Comparison of ENCODE assay signal across 12 cellular contexts in genomic region chr6:114007451-114007953, GRCh38. TPM values are rescaled to one million over a fixed set of nuclear protein-coding genes. Genes with fewer than 3 reads are reported as not detected.
A peak's percentile ranks its signal among the peaks of the same experiment; 100 is the strongest.
DNase-seq lines count a peak whose midpoint lies in the region; ATAC-seq and TF ChIP-seq lines count a peak whose summit lies in the region.
"Had no signal": no experiment of that assay in that cellular context is flagged by ENCODE, and none has a peak within 500 bp of the region (broad histone marks: within the 10 kb centered on the region; RNA-seq: fewer than 3 reads in every experiment).

No MANE protein-coding gene starts in this region.

- WGBS in IMR-90 (ENCODE audit: extremely low coverage in 2 of 2, insufficient read length in 1 of 2), 2 experiments = no CpG with 5 or more reads among the region's 2 CpGs
- WGBS in esophagus squamous epithelium, 2 donors = 67 to 69% methylated on average over 1 to 2 of the region's 2 CpGs

- H3K56ac ChIP-seq in IMR-90 (ENCODE audit: extremely low read depth, insufficient read depth, low read length) = no peak overlapping the region

- H3K4ac ChIP-seq in IMR-90 (ENCODE audit: low read depth, low read length) = peak overlapping the region; percentile 71; the same call in 1 of the 2 replicates

- peak; percentile 84 for ATAC-seq in GM19043 (IDR thresholded peaks at IDR 0.05; ENCODE audit: low read depth, unreplicated experiment)
- no peak for ATAC-seq in IMR-90 (ENCODE audit: low read depth)

- no peak overlapping the region for H3K23ac ChIP-seq in IMR-90 (ENCODE audit: low read depth, low read length)

- H2BK5ac ChIP-seq in IMR-90 (ENCODE audit: low read depth, low read length, poor library complexity, severe bottlenecking) = no peak overlapping the region

- intact Hi-C loops in IMR-90 (cut with micrococcal nuclease) = no loop called here
- intact Hi-C loops in esophagus squamous epithelium (cut with DNase I) = no loop called here

- TF ChIP-seq RAD21 in IMR-90 (IDR thresholded peaks at IDR 0.05; ENCODE audit: low read length) = no peak

- H3K9me3 Mint-ChIP-seq in activated naive CD4-positive, alpha-beta T cell treated with anti-CD3 and anti-CD28 coated beads, Interleukin-2, amount 10 ng/mL, durations not matched to agents 7 days and 5 days = peaks cover 3% of the 10 kb centered on the region

- H3K4me1 ChIP-seq in BLaER1 (peaks cover 13% of the 10 kb centered on the region), IMR-90 (ENCODE audit: control insufficient read depth, insufficient read depth, low read length) (peaks cover 3% of the 10 kb centered on the region; the same call in 1 of the 2 replicates), esophagus squamous epithelium (no peaks in the 10 kb centered on the region)

- H3K18ac ChIP-seq in IMR-90 (ENCODE audit: low read depth, low read length) = peak overlapping the region; percentile 64; the same call in 1 of the 2 replicates

- H3K9me3 ChIP-seq in BLaER1 (no peaks in the 10 kb centered on the region), IMR-90 (ENCODE audit: control insufficient read depth, insufficient read depth, low read length) (no peaks in the 10 kb centered on the region), esophagus squamous epithelium (no peaks in the 10 kb centered on the region)
- H3K9me3 ChIP-seq: MG63 had no signal

- no TSS peak for BruUV-seq in IMR-90 (replicated peaks; lab: Mats Ljungman, UMichigan)

- no peak overlapping the region; the same call in 1 of the 2 replicates for H3K14ac ChIP-seq in IMR-90 (replicated peaks; ENCODE audit: low read depth, low read length)

- peak overlapping the region; percentile 23 for H3K4me2 ChIP-seq in BLaER1
- H3K4me2 ChIP-seq in IMR-90 (ENCODE audit: low read depth, low read length) = no peak overlapping the region

- 0 out of 4 replicates have a peak, but pooled peaks cover 0 to 3% of the 10 kb centered on the region in 2 experiments for H3K79me1 ChIP-seq in IMR-90 (ENCODE audit: low read depth in 1 of 2, low read length in 2 of 2)

- no peak overlapping the region for H2BK15ac ChIP-seq in IMR-90 (ENCODE audit: low read depth, low read length)

- H4K8ac ChIP-seq in IMR-90 (ENCODE audit: low read depth in 2 of 2, low read length in 2 of 2) = no peak overlapping the region

- TF ChIP-seq CTCF in IMR-90 (conservative IDR thresholded peaks at IDR 0.05; ENCODE audit: low read depth, low read length) = no peak
- no peak for TF ChIP-seq CTCF in esophagus squamous epithelium (IDR thresholded peaks at IDR 0.05)

- H3K9ac ChIP-seq in BLaER1 (no peak overlapping the region), IMR-90 (ENCODE audit: low read depth, low read length) (no peak overlapping the region)

- no peak overlapping the region for H3K4me3 ChIP-seq in BLaER1
- H3K4me3 ChIP-seq in IMR-90 (ENCODE audit: insufficient read depth, low read depth, low read length) = no peak overlapping the region
- no peak overlapping the region for H3K4me3 ChIP-seq in esophagus squamous epithelium

- H3K27ac ChIP-seq in BLaER1 = no peak overlapping the region
- H3K27ac ChIP-seq in IMR-90 (ENCODE audit: insufficient read depth, low read length) = no peak overlapping the region
- no peak overlapping the region for H3K27ac ChIP-seq in esophagus squamous epithelium
- H3K27ac ChIP-seq: C4-2B had no signal

- peak overlapping the region; percentile 30; the same call in 1 of the 2 replicates for H4K91ac ChIP-seq in IMR-90 (ENCODE audit: insufficient read depth, low read depth, low read length)

- CTCF ChIA-PET in IMR-90 (lab: Yijun Ruan, JAX) = no interaction called here
- CTCF ChIA-PET in activated naive CD4-positive, alpha-beta T cell treated with anti-CD3 and anti-CD28 coated beads, Interleukin-2, amount 10 ng/mL, durations not matched to agents 7 days and 5 days (lab: Charles Lee) = no interaction called here

- H2AK9ac ChIP-seq in IMR-90 (replicated peaks; ENCODE audit: low read depth, low read length, poor library complexity) = no peak overlapping the region

- POLR2A ChIA-PET in IMR-90 (lab: Charles Lee; ENCODE audit: unreplicated experiment) = interaction anchor here (0.6 kb wide), 1 partner anchor 92 kb away, joined by 3 read pairs; no protein-coding TSS in a partner anchor

- peak overlapping the region; percentile 18 for H3K4me3 Mint-ChIP-seq in activated naive CD4-positive, alpha-beta T cell treated with anti-CD3 and anti-CD28 coated beads, Interleukin-2, amount 10 ng/mL, durations not matched to agents 7 days and 5 days
- H3K4me3 Mint-ChIP-seq: nephron had no signal

- peak overlapping the region; percentile 42 for H4K5ac ChIP-seq in IMR-90 (ENCODE audit: low read depth, low read length)

- no peaks in the 10 kb centered on the region for H3K9me1 ChIP-seq in IMR-90 (ENCODE audit: insufficient read depth, low read length)

- H3K4me1 Mint-ChIP-seq in activated naive CD4-positive, alpha-beta T cell treated with anti-CD3 and anti-CD28 coated beads, Interleukin-2, amount 10 ng/mL, durations not matched to agents 7 days and 5 days = peaks cover 18% of the 10 kb centered on the region

- TF ChIP-seq POLR2A in IMR-90 (IDR thresholded peaks at IDR 0.05; ENCODE audit: low read depth, low read length) = no peak
- no peak for TF ChIP-seq POLR2A in esophagus squamous epithelium (IDR thresholded peaks at IDR 0.05)

- peak overlapping the region; percentile 63 for H3K27ac Mint-ChIP-seq in activated naive CD4-positive, alpha-beta T cell treated with anti-CD3 and anti-CD28 coated beads, Interleukin-2, amount 10 ng/mL, durations not matched to agents 7 days and 5 days
- H3K27ac Mint-ChIP-seq: nephron had no signal

- peaks cover 10% of the 10 kb centered on the region for H3K27me3 Mint-ChIP-seq in activated naive CD4-positive, alpha-beta T cell treated with anti-CD3 and anti-CD28 coated beads, Interleukin-2, amount 10 ng/mL, durations not matched to agents 7 days and 5 days

- in situ Hi-C loops in IMR-90 (cut with MboI; ENCODE audit: low sequenced_read_pairs) = no loop called here

- peak overlapping the region; percentile 37; the same call in 1 of the 2 replicates for H2BK20ac ChIP-seq in IMR-90 (ENCODE audit: low read depth, low read length)

- no peak overlapping the region for H2AFZ ChIP-seq in IMR-90 (replicated peaks; ENCODE audit: low read length, poor library complexity)

- H4K20me1 ChIP-seq in BLaER1 = no peaks in the 10 kb centered on the region
- H4K20me1 ChIP-seq in IMR-90 (ENCODE audit: insufficient read depth, low read length) = no peaks in the 10 kb centered on the region

- dilution Hi-C loops in IMR-90 (cut with HindIII; ENCODE audit: low sequenced_read_pairs, unreplicated experiment) = no loop called here

- DNase-seq in IMR-90 (no peak), Kasumi-1 (lab: John Stamatoyannopoulos, UW) (no peak), esophagus squamous epithelium (lab: John Stamatoyannopoulos, UW) (no peak), NCI-H774 (lab: John Stamatoyannopoulos, UW) (no peak), GM19238 (ENCODE audit: insufficient read length, low spot score) (no peak)
- DNase-seq in activated naive CD4-positive, alpha-beta T cell treated with anti-CD3 and anti-CD28 coated beads, Interleukin-2, amount 10 ng/mL, durations not matched to agents 7 days and 5 days = peak; percentile 63
- DNase-seq: amygdala, MG63 had no signal

- peak overlapping the region; percentile 55 for H2BK120ac ChIP-seq in IMR-90 (ENCODE audit: low read depth, low read length)

- peaks cover 7% of the 10 kb centered on the region for H3K36me3 Mint-ChIP-seq in activated naive CD4-positive, alpha-beta T cell treated with anti-CD3 and anti-CD28 coated beads, Interleukin-2, amount 10 ng/mL, durations not matched to agents 7 days and 5 days

- H3K27me3 ChIP-seq in BLaER1 (no peaks in the 10 kb centered on the region), IMR-90 (ENCODE audit: control insufficient read depth, insufficient read depth, low read length) (no peaks in the 10 kb centered on the region), esophagus squamous epithelium (no peaks in the 10 kb centered on the region)
- H3K27me3 ChIP-seq: MG63 had no signal

- H3K36me3 ChIP-seq in BLaER1 = no peaks in the 10 kb centered on the region
- H3K36me3 ChIP-seq in IMR-90 (ENCODE audit: control insufficient read depth, insufficient read depth, low read length) = no peaks in the 10 kb centered on the region
- no peaks in the 10 kb centered on the region for H3K36me3 ChIP-seq in esophagus squamous epithelium
- H3K36me3 ChIP-seq: MG63 had no signal

- no peak overlapping the region for H2AK5ac ChIP-seq in IMR-90 (ENCODE audit: low read depth, low read length)

TF ChIP-seq in IMR-90, 13 proteins besides CTCF, POLR2A, EP300 and RAD21:
- TF ChIP-seq MAFK (IDR thresholded peaks at IDR 0.05; ENCODE audit: low read depth, low read length) = no peak
- TF ChIP-seq NFE2L2 (IDR thresholded peaks at IDR 0.05; ENCODE audit: low read depth, low read length) = no peak
- no peak for TF ChIP-seq CHD1 (IDR thresholded peaks at IDR 0.05; ENCODE audit: low read depth, low read length)
- no peak for TF ChIP-seq BHLHE40 (IDR thresholded peaks at IDR 0.05; ENCODE audit: low read depth, low read length)
- TF ChIP-seq MAZ (IDR thresholded peaks at IDR 0.05; ENCODE audit: borderline replicate concordance, low read depth, low read length) = no peak
- TF ChIP-seq RFX5 (IDR thresholded peaks at IDR 0.05; ENCODE audit: low read depth, low read length) = no peak
- TF ChIP-seq CEBPB (IDR thresholded peaks at IDR 0.05; ENCODE audit: low read depth, low read length) = no peak

RNA-seq across cellular contexts. Expression of gene HDAC2, which starts 36.6 kb away (rescaled TPM):
- 72.6 and 116 TPM in 2 replicates for total RNA-seq in IMR-90 (2012; rRNA removed)
- polyA plus RNA-seq in IMR-90 (2012; rRNA removed) = 97.5 and 122 TPM in 2 replicates
- polyA plus RNA-seq in IMR-90 (2012; cell fraction: cytosol; rRNA removed) = 31.9 and 36.0 TPM in 2 replicates
- polyA plus RNA-seq in IMR-90 (2012; cell fraction: nucleus; rRNA removed; ENCODE audit: low replicate concordance) = 19.3 and 59.9 TPM in 2 replicates
- 10 to 100 TPM; 40.2 to 66.6 (median 60.7) TPM for total RNA-seq in esophagus squamous epithelium
